ENCODE assay signal across 22 cellular contexts in the genomic region with DNA sequence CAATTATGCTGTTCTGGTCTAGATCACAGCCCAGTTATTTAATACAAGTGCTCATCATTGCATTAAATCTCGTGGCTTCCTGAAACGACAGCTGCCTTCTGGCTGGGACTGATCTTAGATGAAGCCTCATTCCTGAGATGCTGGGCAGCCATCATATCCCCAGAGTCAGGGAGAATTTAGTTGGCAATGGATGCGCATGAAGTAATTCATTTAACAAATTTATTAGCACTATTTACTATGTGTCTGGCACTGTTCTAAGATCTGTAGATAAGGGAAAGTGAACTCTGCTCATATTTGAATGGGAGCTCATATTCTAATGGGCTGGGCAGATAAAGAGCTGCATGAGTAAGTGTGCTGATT.
A peak's percentile ranks its signal among the peaks of the same experiment; 100 is the strongest.
DNase-seq lines count a peak whose midpoint lies in the region; ATAC-seq, FAIRE-seq and TF ChIP-seq lines count a peak whose summit lies in the region.
"Had no signal": no experiment of that assay in that cellular context is flagged by ENCODE, and none has a peak within 500 bp of the region (broad histone marks: within the 10 kb centered on the region; RNA-seq: fewer than 3 reads in every experiment).

No MANE protein-coding gene starts in this region.

- TF ChIP-seq RAD21 in SK-N-SH (IDR thresholded peaks at IDR 0.05; ENCODE audit: low read length): peak; percentile 16; the same call in 1 of the 2 replicates

- WGBS in SK-N-SH (ENCODE audit: low lambda C conversion rate): 6% methylated on average over 3 of the region's 3 CpGs
- 19 to 24% methylated on average over 3 of the region's 3 CpGs for WGBS in pancreas, 2 donors

- peak; percentile 12 for ATAC-seq in GM18502 (IDR thresholded peaks at IDR 0.05; ENCODE audit: poor library complexity, unreplicated experiment)
- peak; percentile 16 for ATAC-seq in HG02981 (IDR thresholded peaks at IDR 0.05; ENCODE audit: unreplicated experiment)
- peak; percentile 32 to 80 (median 67) for ATAC-seq in pancreas
- no peak for ATAC-seq in HG02970 (IDR thresholded peaks at IDR 0.05; ENCODE audit: low FRiP score, unreplicated experiment)
- ATAC-seq: T-cell had no signal

- DNase-seq in SK-N-SH (peak; percentile 47), pancreas (no peak), NCI-H1092 treated with DMSO at 0.1 percent for 48 hours (lab: John Stamatoyannopoulos, UW) (no peak), dedifferentiated amniotic fluid mesenchymal stem cell (ENCODE audit: extremely low spot score) (no peak), KG1 (lab: John Stamatoyannopoulos, UW) (no peak)
- DNase-seq: Caco-2; CD4-positive, alpha-beta T cell; GF-D8; NCI-H1105 treated with DMSO at 0.1 percent for 48 hours; NCI-H187; NCI-H226; NCI-H748 treated with DMSO at 0.1 percent for 48 hours; NK-92 treated with Interleukin-12 subunit alpha and Interleukin-12 subunit beta, amount 100 ng/mL, for 24 hours; Peyer's patch; T-cell had no signal

- no peaks in the 10 kb centered on the region for H3K79me2 ChIP-seq in SK-N-SH (ENCODE audit: insufficient read depth)

- POLR2A ChIA-PET in SK-N-SH (lab: Yijun Ruan, JAX): no interaction called here

- no peaks in the 10 kb centered on the region for H4K20me1 ChIP-seq in SK-N-SH (ENCODE audit: insufficient read depth)

- intact Hi-C loops in pancreas (cut with DNase I): no loop called here

- H3K4me1 ChIP-seq in SK-N-SH (ENCODE audit: control insufficient read depth in 1 of 2, insufficient read depth in 2 of 2, low read depth in 1 of 2, low read length in 1 of 2): peaks cover 0 to 34% of the 10 kb centered on the region in 2 experiments; a peak in 2 of 4 replicates
- no peaks in the 10 kb centered on the region for H3K4me1 ChIP-seq in pancreas
- H3K4me1 ChIP-seq: Caco-2, HAP-1, Peyer's patch had no signal

- no peaks in the 10 kb centered on the region for H3K9me3 ChIP-seq in SK-N-SH
- H3K9me3 ChIP-seq in pancreas: no peaks in the 10 kb centered on the region
- H3K9me3 ChIP-seq: Caco-2, HAP-1, Peyer's patch had no signal

- no peak overlapping the region for H3K4me2 ChIP-seq in SK-N-SH

- CTCF ChIA-PET in SK-N-SH (lab: Yijun Ruan, JAX): interaction anchor here (0.7 to 3.9 kb wide), 3 partner anchors 26 to 271 kb away, joined by 4 to 23 read pairs (median 5); no protein-coding TSS in a partner anchor

- TF ChIP-seq CTCF in SK-N-SH (IDR thresholded peaks at IDR 0.05) (no peak), pancreas (IDR thresholded peaks at IDR 0.05) (no peak)

- peak in 1 of 2 experiments; percentile 94; a peak in 2 of 4 replicates for TF ChIP-seq EP300 in SK-N-SH (IDR thresholded peaks at IDR 0.05; ENCODE audit: borderline replicate concordance in 1 of 2, low read depth in 1 of 2, low read length in 1 of 2)

- no peak overlapping the region for H3K9ac ChIP-seq in SK-N-SH

- FAIRE-seq in pancreas (lab: Jason Lieb, UNC): no peak
- FAIRE-seq: A204.1, GM18507 had no signal

- H3K27me3 ChIP-seq in SK-N-SH (ENCODE audit: insufficient read depth) (no peaks in the 10 kb centered on the region), pancreas (no peaks in the 10 kb centered on the region)
- H3K27me3 ChIP-seq: Peyer's patch had no signal

- H3K36me3 ChIP-seq in SK-N-SH (replicated peaks in 1 of 2; ENCODE audit: control insufficient read depth in 1 of 2, insufficient read depth in 2 of 2, low read length in 1 of 2) (no peaks in the 10 kb centered on the region), pancreas (no peaks in the 10 kb centered on the region)
- H3K36me3 ChIP-seq: HAP-1, Peyer's patch had no signal

- H2AFZ ChIP-seq in SK-N-SH (ENCODE audit: low read depth): no peak overlapping the region

- no peaks in the 10 kb centered on the region for H3K9me2 ChIP-seq in SK-N-SH

- no peaks in the 10 kb centered on the region for H3F3A ChIP-seq in SK-N-SH (replicated peaks; ENCODE audit: insufficient read depth)

- peak overlapping the region in 1 of 2 experiments; percentile 78; a peak in 1 of 4 replicates for H3K27ac ChIP-seq in SK-N-SH (ENCODE audit: low read depth in 2 of 2, low read length in 1 of 2)
- no peak overlapping the region for H3K27ac ChIP-seq in pancreas
- H3K27ac ChIP-seq: Peyer's patch, SK-N-MC had no signal

- no peak overlapping the region for H3K4me3 ChIP-seq in SK-N-SH (ENCODE audit: low read depth in 2 of 2, low read length in 1 of 2)
- no peak overlapping the region for H3K4me3 ChIP-seq in pancreas
- H3K4me3 ChIP-seq: HAP-1, Peyer's patch, SK-N-MC had no signal

TF ChIP-seq in SK-N-SH, 30 proteins besides CTCF, POLR2A, EP300 and RAD21:
- TF ChIP-seq GATA2 (CRISPR knock-in tag; IDR thresholded peaks at IDR 0.05): peak; percentile 98
- TF ChIP-seq USF2 (IDR thresholded peaks at IDR 0.05; ENCODE audit: borderline replicate concordance, low read depth, low read length): no peak
- TF ChIP-seq TCF12 (IDR thresholded peaks at IDR 0.05): peak; percentile 43
- TF ChIP-seq MXI1 (IDR thresholded peaks at IDR 0.05; ENCODE audit: low read depth, low read length): 0 out of 2 replicates have a peak, but pooled peaks have one; percentile 12
- TF ChIP-seq RXRA (IDR thresholded peaks at IDR 0.05; ENCODE audit: borderline replicate concordance, low read depth): no peak
- TF ChIP-seq CHD2 (IDR thresholded peaks at IDR 0.05; ENCODE audit: low read length, partially characterized antibody): peak; percentile 68
- TF ChIP-seq TEAD4 (IDR thresholded peaks at IDR 0.05; ENCODE audit: borderline replicate concordance, insufficient read depth): 0 out of 2 replicates have a peak, but pooled peaks have one; percentile 28
- TF ChIP-seq RCOR1 (IDR thresholded peaks at IDR 0.05; ENCODE audit: low read length): peak; percentile 98
- TF ChIP-seq FOXJ3 (CRISPR knock-in tag; IDR thresholded peaks at IDR 0.05): peak; percentile 91
- TF ChIP-seq EZH2phosphoT487 (IDR thresholded peaks at IDR 0.05; ENCODE audit: borderline replicate concordance, low read depth): no peak
TF ChIP-seq in SK-N-SH: peak in this region for 7.
